12 cellular contexts compared by ENCODE assay signal in the genomic region with DNA sequence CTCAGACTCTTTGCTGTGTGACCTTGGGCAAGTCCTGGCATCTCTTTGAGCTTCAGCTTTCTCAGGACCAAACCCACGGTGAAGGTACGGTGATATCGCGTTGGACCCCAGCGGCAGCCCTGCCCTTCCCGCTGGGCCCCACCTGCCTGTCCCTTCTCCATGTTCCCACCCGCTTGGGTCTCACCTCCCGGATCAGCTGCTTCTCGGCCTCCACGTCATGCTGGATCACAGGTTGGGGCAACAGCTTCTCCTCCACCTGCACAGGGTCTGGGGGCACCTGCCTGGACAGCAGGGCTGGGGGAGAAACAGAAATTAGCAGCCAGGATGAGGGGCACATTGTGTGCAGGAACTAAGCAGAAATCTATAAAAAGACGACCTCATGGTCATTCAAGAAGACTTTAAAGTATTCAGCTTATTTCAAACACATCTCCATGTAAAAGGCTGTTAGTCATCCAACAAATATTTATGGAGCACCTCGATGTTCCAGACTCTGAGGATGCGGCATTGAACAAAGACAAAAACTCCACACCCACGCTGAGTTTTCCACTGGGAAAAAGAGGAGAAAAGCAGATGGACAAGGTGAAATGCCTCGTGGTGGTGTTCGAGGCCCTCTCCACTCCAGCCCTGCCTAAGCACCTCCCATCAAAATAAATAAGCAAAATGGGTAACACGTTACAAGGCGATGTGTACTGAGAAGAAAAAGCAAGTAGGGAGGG. TPM values are rescaled to one million over a fixed set of nuclear protein-coding genes. Genes with fewer than 3 reads are reported as not detected.
A peak's percentile ranks its signal among the peaks of the same experiment; 100 is the strongest.
DNase-seq lines count a peak whose midpoint lies in the region; ATAC-seq and TF ChIP-seq lines count a peak whose summit lies in the region.
"Had no signal": no experiment of that assay in that cellular context is flagged by ENCODE, and none has a peak within 500 bp of the region (broad histone marks: within the 10 kb centered on the region; RNA-seq: fewer than 3 reads in every experiment).

No MANE protein-coding gene starts in this region.

- peaks cover 0 to 2% (median 0%) of the 10 kb centered on the region in 5 experiments for H3K9me3 Mint-ChIP-seq in brain
- H3K9me3 Mint-ChIP-seq: activated CD4-positive, alpha-beta T cell treated with anti-CD3 and anti-CD28 coated beads, Interleukin-2, amount 10 ng/mL, durations not matched to agents 7 days and 5 days; activated naive CD4-positive, alpha-beta T cell treated with anti-CD3 and anti-CD28 coated beads for 36 hours had no signal

- peaks cover 3% of the 10 kb centered on the region for H3K27me3 Mint-ChIP-seq in brain

- no peak overlapping the region for H3K4me3 ChIP-seq in AG04449 (ENCODE audit: low read depth, low read length)
- no peak overlapping the region for H3K4me3 ChIP-seq in kidney epithelial cell (ENCODE audit: low read depth, low read length)
- H3K4me3 ChIP-seq: transverse colon had no signal

- H3K4me1 Mint-ChIP-seq in brain, result peaks cover 40% of the 10 kb centered on the region

- H3K27me3 ChIP-seq in kidney epithelial cell (ENCODE audit: control insufficient read depth, insufficient read depth, low read length), result no peaks in the 10 kb centered on the region
- H3K27me3 ChIP-seq: transverse colon had no signal

- H3K27ac Mint-ChIP-seq in brain, result peak overlapping the region in 3 of 5 experiments; percentile 41 to 97 (median 48)
- H3K27ac Mint-ChIP-seq: activated CD4-positive, alpha-beta T cell treated with anti-CD3 and anti-CD28 coated beads, Interleukin-2, amount 10 ng/mL, durations not matched to agents 7 days and 5 days; activated naive CD4-positive, alpha-beta T cell treated with anti-CD3 and anti-CD28 coated beads for 36 hours; CD4-positive, alpha-beta memory T cell had no signal

- TF ChIP-seq CTCF in AG04449 (IDR thresholded peaks at IDR 0.05; ENCODE audit: insufficient read depth, low read length, missing control alignments) (no peak), brain (conservative IDR thresholded peaks at IDR 0.05) (no peak), kidney epithelial cell (IDR thresholded peaks at IDR 0.05; ENCODE audit: insufficient read depth, low read length, poor library complexity, severe bottlenecking) (no peak), GM10266 (IDR thresholded peaks at IDR 0.05; ENCODE audit: control insufficient read depth, insufficient read depth, low read depth, missing control alignments) (no peak)

- H3K4me3 Mint-ChIP-seq in brain, result peak overlapping the region in 3 of 5 experiments; percentile 30 to 87 (median 31)
- H3K4me3 Mint-ChIP-seq: activated CD4-positive, alpha-beta T cell treated with anti-CD3 and anti-CD28 coated beads, Interleukin-2, amount 10 ng/mL, durations not matched to agents 7 days and 5 days; activated naive CD4-positive, alpha-beta T cell treated with anti-CD3 and anti-CD28 coated beads for 36 hours had no signal

- no peaks in the 10 kb centered on the region for H3K36me3 ChIP-seq in kidney epithelial cell (ENCODE audit: control insufficient read depth, insufficient read depth, low read length)
- H3K36me3 ChIP-seq: transverse colon had no signal

- peak; percentile 28 for DNase-seq in AG04449 (ENCODE audit: low read depth, low spot score)
- peak; percentile 42 for DNase-seq in HT1080 (ENCODE audit: low read depth)
- DNase-seq in kidney epithelial cell (ENCODE audit: low read depth), result peak; percentile 25
- DNase-seq in GM10266 (ENCODE audit: extremely low spot score), result no peak
- no peak for DNase-seq in activated CD4-positive, alpha-beta T cell treated with anti-CD3 and anti-CD28 coated beads for 4 hours
- no peak for DNase-seq in MV-4-11 (lab: John Stamatoyannopoulos, UW)
- DNase-seq: activated CD4-positive, alpha-beta T cell treated with anti-CD3 and anti-CD28 coated beads, Interleukin-2, amount 10 ng/mL, durations not matched to agents 7 days and 5 days; activated naive CD4-positive, alpha-beta T cell treated with anti-CD3 and anti-CD28 coated beads for 36 hours; CD4-positive, alpha-beta memory T cell; transverse colon had no signal

- POLR2A ChIA-PET in AG04449 (lab: Yijun Ruan, JAX), result interaction anchor here (0.5 to 2.8 kb wide), 5 partner anchors 9 to 481 kb away, joined by 3 to 17 read pairs (median 3); a partner anchor contains a TSS

- no peaks in the 10 kb centered on the region for H3K36me3 Mint-ChIP-seq in brain
- H3K36me3 Mint-ChIP-seq: CD4-positive, alpha-beta memory T cell had no signal

- no peak for ATAC-seq in HG03460 (IDR thresholded peaks at IDR 0.05; ENCODE audit: unreplicated experiment)

- CTCF ChIA-PET in AG04449 (lab: Yijun Ruan, JAX), result interaction anchor here (0.6 to 9.2 kb wide), 22 partner anchors 8 to 670 kb away, joined by 3 to 185 read pairs (median 4); a partner anchor contains a TSS

RNA-seq across cellular contexts. Expression of a gene that starts 19.5 kb away (rescaled TPM):
- total RNA-seq in HT1080 (2014; rRNA removed; shearing (Covaris generic)), result 0.06 and 0.47 TPM in 2 replicates
- 0.17 and 0.75 TPM in 2 replicates for polyA plus RNA-seq in HT1080 (2015; cell fraction: cytosol; rRNA removed)
- 0.06 and 0.32 TPM in 2 replicates for polyA plus RNA-seq in HT1080 (2015; cell fraction: nucleus; rRNA removed)
- polyA plus RNA-seq in brain (ENCODE audit: insufficient read depth, low read depth, low replicate concordance), result 12.0 TPM
- total RNA-seq in kidney epithelial cell, result 1.3 and 1.6 TPM in 2 replicates
- total RNA-seq: activated CD4-positive, alpha-beta T cell treated with anti-CD3 and anti-CD28 coated beads, Interleukin-2, amount 10 ng/mL, durations not matched to agents 7 days and 5 days; activated naive CD4-positive, alpha-beta T cell treated with anti-CD3 and anti-CD28 coated beads for 36 hours; CD4-positive, alpha-beta memory T cell had no signal
- polyA plus RNA-seq: CD4-positive, alpha-beta memory T cell had no signal

RNA-seq across cellular contexts. Expression of a gene that starts 34.1 kb away (rescaled TPM):
- 26.9 and 29.1 TPM in 2 replicates for total RNA-seq in HT1080 (2014; rRNA removed; shearing (Covaris generic))
- 10.0 and 11.3 TPM in 2 replicates for polyA plus RNA-seq in HT1080 (2015; cell fraction: cytosol; rRNA removed)
- 23.3 TPM in 2 replicates for polyA plus RNA-seq in HT1080 (2015; cell fraction: nucleus; rRNA removed)
- 14.3 TPM for polyA plus RNA-seq in brain (ENCODE audit: insufficient read depth, low read depth, low replicate concordance)
- 11.7 and 17.5 TPM in 2 replicates for total RNA-seq in kidney epithelial cell
- total RNA-seq: activated CD4-positive, alpha-beta T cell treated with anti-CD3 and anti-CD28 coated beads, Interleukin-2, amount 10 ng/mL, durations not matched to agents 7 days and 5 days had no signal
- polyA plus RNA-seq: CD4-positive, alpha-beta memory T cell had no signal

RNA-seq across cellular contexts. Expression of a gene that starts 37.2 kb away (rescaled TPM):
- total RNA-seq in HT1080 (2014; rRNA removed; shearing (Covaris generic)), result 401 and 438 TPM in 2 replicates
- polyA plus RNA-seq in HT1080 (2015; cell fraction: cytosol; rRNA removed), result 474 and 524 TPM in 2 replicates
- 508 and 566 TPM in 2 replicates for polyA plus RNA-seq in HT1080 (2015; cell fraction: nucleus; rRNA removed)
- polyA plus RNA-seq in brain (ENCODE audit: insufficient read depth, low read depth, low replicate concordance), result 163 TPM
- total RNA-seq in kidney epithelial cell, result 327 and 347 TPM in 2 replicates

Comparison
In these comparisons a context has a peak if more than half of its experiments do, and no peak if none do; other contexts are left out.
1. DNase-seq: peak in AG04449 (single experiment), HT1080 (single experiment) and kidney epithelial cell (single experiment); none in GM10266 (single experiment), activated CD4-positive, alpha-beta T cell treated with anti-CD3 and anti-CD28 coated beads for 4 hours (0 of 2) and MV-4-11 (single experiment).